ENCODE assay signal across 30 cellular contexts in the genomic region with DNA sequence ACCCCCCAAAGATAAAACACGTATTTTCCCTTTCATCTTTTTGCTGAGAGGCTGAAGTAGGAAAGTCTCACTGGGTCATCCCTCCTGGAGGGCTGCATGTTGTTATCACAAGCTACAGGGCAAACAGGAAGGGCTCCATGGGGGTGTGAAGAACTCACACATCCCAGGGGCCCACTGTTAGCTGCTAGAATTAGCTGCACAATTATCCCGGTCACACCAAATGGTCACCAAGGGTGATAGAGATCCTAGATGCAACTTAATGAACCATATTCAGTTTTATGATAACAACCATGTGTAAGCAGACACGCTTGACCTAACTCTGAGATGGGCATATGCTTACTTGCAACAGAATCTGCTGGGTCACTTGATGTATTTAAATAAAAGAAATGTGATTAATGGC.
"Had no signal": no experiment of that assay in that cellular context is flagged by ENCODE, and none has a peak within 500 bp of the region (broad histone marks: within the 10 kb centered on the region; RNA-seq: fewer than 3 reads in every experiment).

No MANE protein-coding gene starts in this region.

- H3K36me3 ChIP-seq: cardiac muscle cell, MG63, Peyer's patch had no signal

- ATAC-seq: activated CD8-positive, alpha-beta T cell treated with anti-CD3 and anti-CD28 coated beads for 36 hours; activated T-cell treated with anti-CD3 and anti-CD28 coated beads, Interleukin-2, amount 50 U/mL, for 72 hours; activated T-helper 17 cell treated with anti-CD3 and anti-CD28 coated beads, Interleukin-2, amount 50 U/mL, for 72 hours; PC-3 had no signal

- H3K4me3 ChIP-seq: cardiac muscle cell, MG63, Peyer's patch had no signal

- H3K27ac ChIP-seq: cardiac muscle cell, Peyer's patch had no signal

- H3K27me3 ChIP-seq: cardiac muscle cell, MG63, Peyer's patch had no signal

- DNase-seq: activated CD4-positive, alpha-beta T cell treated with anti-CD3 and anti-CD28 coated beads, Interleukin-2, amount 10 ng/mL, durations not matched to agents 24 days and 14 days; activated CD4-positive, alpha-beta T cell treated with anti-CD3 and anti-CD28 coated beads, Interleukin-2, amount 50 U/mL, for 4 hours; activated CD8-positive, alpha-beta T cell treated with anti-CD3 and anti-CD28 coated beads for 36 hours; activated effector memory CD4-positive, alpha-beta T cell treated with anti-CD3 and anti-CD28 coated beads, Interleukin-2, amount 50 U/mL, for 16 hours; activated naive CD4-positive, alpha-beta T cell; activated naive CD4-positive, alpha-beta T cell treated with anti-CD3 and anti-CD28 coated beads, Interleukin-2, amount 50 U/mL, for 16 hours; activated naive CD8-positive, alpha-beta T cell treated with anti-CD3 and anti-CD28 coated beads for 36 hours; activated T-cell treated with anti-CD3 and anti-CD28 coated beads, Interleukin-2, amount 50 U/mL, for 1 hour; activated T-cell treated with anti-CD3 and anti-CD28 coated beads, Interleukin-2, amount 50 U/mL, for 72 hours; amniotic stem cell; aorta; Kasumi-1; KG1; MG63; NCI-H1048; NCI-H1105 treated with DMSO at 0.1 percent for 48 hours; NCI-H146; NCI-H187; NCI-H2029 treated with DMSO at 0.1 percent for 48 hours; NCI-H2107; NCI-H2171; NCI-H510A; NCI-H526 treated with DMSO at 0.1 percent for 48 hours; NK-92 treated with Interleukin-12 subunit alpha and Interleukin-12 subunit beta, amount 100 ng/mL, for 24 hours; PC-3; Peyer's patch; RPMI8226 had no signal

- H3K4me1 ChIP-seq: Peyer's patch had no signal

- FAIRE-seq: TTC549 had no signal

- H3K9me3 ChIP-seq: MG63, Peyer's patch had no signal
